Comparison of ENCODE assay signal across 33 cellular contexts in genomic region chr10:123413353-123413752, GRCh38.
A peak's percentile ranks its signal among the peaks of the same experiment; 100 is the strongest.
DNase-seq lines count a peak whose midpoint lies in the region; ATAC-seq, FAIRE-seq and TF ChIP-seq lines count a peak whose summit lies in the region.
"Had no signal": no experiment of that assay in that cellular context is flagged by ENCODE, and none has a peak within 500 bp of the region (broad histone marks: within the 10 kb centered on the region; RNA-seq: fewer than 3 reads in every experiment).

No MANE protein-coding gene starts in this region.

- no peaks in the 10 kb centered on the region for H3K9me3 Mint-ChIP-seq in effector memory CD8-positive, alpha-beta T cell
- H3K9me3 Mint-ChIP-seq: activated CD4-positive, alpha-beta memory T cell treated with anti-CD3 and anti-CD28 coated beads, Interleukin-2, amount 10 ng/mL, durations not matched to agents 7 days and 5 days; activated T-helper 1 cell treated with anti-CD3 and anti-CD28 coated beads, Interleukin-12 subunit alpha, Interleukin-12 subunit beta, Interleukin-2, Interleukin-4 antibody, amounts not matched to agents 30 ng/mL and 10 ng/mL and 1 ng/mL, durations not matched to agents 14 hours and 24 hours and 36 hours; IgD-negative memory B cell; neural crest cell had no signal

- RAD21 ChIA-PET in GM12878 (lab: Charles Lee; ENCODE audit: unreplicated experiment): interaction anchor here (0.8 to 1.8 kb wide), 5 partner anchors 11 to 272 kb away, joined by 3 to 11 read pairs (median 3); no protein-coding TSS in a partner anchor

- H2AFZ ChIP-seq in GM12878 (ENCODE audit: control insufficient read depth, low read depth, low read length): no peak overlapping the region

- peak; percentile 31; the same call in 1 of the 3 replicates for ATAC-seq in GM12878
- no peak for ATAC-seq in HG03039 (IDR thresholded peaks at IDR 0.05; ENCODE audit: unreplicated experiment)
- no peak for ATAC-seq in effector memory CD8-positive, alpha-beta T cell (replicated peaks)
- ATAC-seq in GM19324 (IDR thresholded peaks at IDR 0.05; ENCODE audit: low FRiP score, unreplicated experiment): no peak
- ATAC-seq: left lung; stimulated activated naive B cell treated with anti-CD40 and anti-IgM and Interleukin-4, amounts not matched to agents 10 μg/mL and 1 μg/mL and 100 μg/mL, for 72 hours; T-helper 17 cell had no signal

- H3K4me2 ChIP-seq in DOHH2 (ENCODE audit: low read length): no peak overlapping the region
- no peak overlapping the region for H3K4me2 ChIP-seq in GM12878 (ENCODE audit: control insufficient read depth, insufficient read depth)
- H3K4me2 ChIP-seq: BLaER1 treated with 17β-estradiol and CSF1 and Interleukin-3, amounts not matched to agents 10 nM and 100 nM had no signal

- H4K20me1 ChIP-seq in DOHH2 (ENCODE audit: control insufficient read depth, insufficient read depth, low read depth, low read length) (no peaks in the 10 kb centered on the region), GM12878 (ENCODE audit: control insufficient read depth, insufficient read depth) (no peaks in the 10 kb centered on the region)
- H4K20me1 ChIP-seq: BLaER1 treated with 17β-estradiol and CSF1 and Interleukin-3, amounts not matched to agents 10 nM and 100 nM had no signal

- FAIRE-seq in GM12878 (lab: Jason Lieb, UNC): no peak
- FAIRE-seq: G401.6 had no signal

- H3K27ac Mint-ChIP-seq in effector memory CD8-positive, alpha-beta T cell: no peak overlapping the region
- H3K27ac Mint-ChIP-seq: activated CD4-positive, alpha-beta memory T cell treated with anti-CD3 and anti-CD28 coated beads, Interleukin-2, amount 10 ng/mL, durations not matched to agents 7 days and 5 days; activated T-helper 1 cell treated with anti-CD3 and anti-CD28 coated beads, Interleukin-12 subunit alpha, Interleukin-12 subunit beta, Interleukin-2, Interleukin-4 antibody, amounts not matched to agents 30 ng/mL and 10 ng/mL and 1 ng/mL, durations not matched to agents 14 hours and 24 hours and 36 hours; IgD-negative memory B cell; stimulated activated naive B cell treated with anti-CD40 and anti-IgM and Interleukin-4, amounts not matched to agents 10 μg/mL and 1 μg/mL and 100 μg/mL, for 72 hours; T-helper 17 cell; type B pancreatic cell had no signal

- CTCF ChIA-PET in GM12878 (lab: Yijun Ruan, JAX): interaction anchor here (0.6 to 1.6 kb wide), 4 partner anchors 33 to 188 kb away, joined by 3 to 7 read pairs (median 3); no protein-coding TSS in a partner anchor

- H3K27me3 ChIP-seq in DOHH2 (ENCODE audit: control insufficient read depth, low read length) (no peaks in the 10 kb centered on the region), GM12878 (replicated peaks in 1 of 2; ENCODE audit: control insufficient read depth in 2 of 2, insufficient read depth in 2 of 2, low read length in 1 of 2) (no peaks in the 10 kb centered on the region)
- H3K27me3 ChIP-seq: BLaER1 treated with 17β-estradiol and CSF1 and Interleukin-3, amounts not matched to agents 10 nM and 100 nM; left lung; ovary had no signal

- DNase-seq in LNCaP clone FGC (ENCODE audit: low read depth) (no peak), GM12878 (ENCODE audit: low read depth, low spot score) (no peak)
- no peak for DNase-seq in effector memory CD8-positive, alpha-beta T cell
- DNase-seq: activated CD4-positive, alpha-beta memory T cell treated with anti-CD3 and anti-CD28 coated beads, Interleukin-2, amount 10 ng/mL, durations not matched to agents 7 days and 5 days; activated CD8-positive, alpha-beta memory T cell treated with anti-CD3 and anti-CD28 coated beads, Interleukin-2, amount 50 U/mL, for 4 hours; activated naive CD4-positive, alpha-beta T cell treated with Interleukin-2 at 50 U/mL for 16 hours; caudate nucleus; COR-L47; DMS53; effector memory CD4-positive, alpha-beta T cell; islet precursor cell; left lung; mesendoderm; NCI-H1417 treated with DMSO at 0.1 percent for 48 hours; NCI-H2081; NCI-H2227 treated with DMSO at 0.1 percent for 48 hours; NCI-H526; ovary; stimulated activated naive B cell treated with anti-CD40 and anti-IgM and Interleukin-4, amounts not matched to agents 10 μg/mL and 1 μg/mL and 100 μg/mL, for 72 hours; substantia nigra; T-helper 17 cell had no signal

- no peaks in the 10 kb centered on the region for H3K36me3 Mint-ChIP-seq in effector memory CD8-positive, alpha-beta T cell (ENCODE audit: insufficient read depth)
- H3K36me3 Mint-ChIP-seq: type B pancreatic cell had no signal

- H3K9me3 ChIP-seq in DOHH2 (ENCODE audit: control insufficient read depth, insufficient read depth, low read length): no peaks in the 10 kb centered on the region
- peaks cover 5% of the 10 kb centered on the region; the same call in 2 of the 3 replicates for H3K9me3 ChIP-seq in GM12878 (replicated peaks; ENCODE audit: control insufficient read depth, insufficient read depth, low read length)
- H3K9me3 ChIP-seq: left lung, ovary had no signal

- no peak for TF ChIP-seq EP300 in GM12878 (IDR thresholded peaks at IDR 0.05; ENCODE audit: borderline replicate concordance in 1 of 2, control insufficient read depth in 1 of 2, low read depth in 2 of 2, low read length in 2 of 2)

- in situ Hi-C loops in GM12878 (cut with MboI): no loop called here

- peaks cover 17 to 44% of the 10 kb centered on the region in 2 donors for H3K27me3 Mint-ChIP-seq in effector memory CD8-positive, alpha-beta T cell
- H3K27me3 Mint-ChIP-seq: IgD-negative memory B cell, T-helper 17 cell had no signal

- no peak overlapping the region for H3K4me3 Mint-ChIP-seq in effector memory CD8-positive, alpha-beta T cell
- H3K4me3 Mint-ChIP-seq: activated CD4-positive, alpha-beta memory T cell treated with anti-CD3 and anti-CD28 coated beads, Interleukin-2, amount 10 ng/mL, durations not matched to agents 7 days and 5 days; activated T-helper 1 cell treated with anti-CD3 and anti-CD28 coated beads, Interleukin-12 subunit alpha, Interleukin-12 subunit beta, Interleukin-2, Interleukin-4 antibody, amounts not matched to agents 30 ng/mL and 10 ng/mL and 1 ng/mL, durations not matched to agents 14 hours and 24 hours and 36 hours; IgD-negative memory B cell; neural crest cell; stimulated activated naive B cell treated with anti-CD40 and anti-IgM and Interleukin-4, amounts not matched to agents 10 μg/mL and 1 μg/mL and 100 μg/mL, for 72 hours; T-helper 17 cell; type B pancreatic cell had no signal

- H3K27ac ChIP-seq in DOHH2 (ENCODE audit: low read depth, low read length): no peak overlapping the region
- no peak overlapping the region for H3K27ac ChIP-seq in GM12878 (ENCODE audit: control insufficient read depth, insufficient read depth)
- H3K27ac ChIP-seq: BLaER1 treated with 17β-estradiol and CSF1 and Interleukin-3, amounts not matched to agents 10 nM and 100 nM; coronary artery; left lung; ovary; SK-N-MC had no signal

- intact Hi-C loops in GM12878 (cut with micrococcal nuclease; ENCODE audit: unreplicated experiment): no loop called here

- H3K79me2 ChIP-seq in DOHH2 (ENCODE audit: control insufficient read depth, low read length) (no peaks in the 10 kb centered on the region), GM12878 (ENCODE audit: control insufficient read depth, insufficient read depth, low read length) (no peaks in the 10 kb centered on the region)

- no peak overlapping the region for H3K9ac ChIP-seq in GM12878 (ENCODE audit: control insufficient read depth, insufficient read depth, low read length)
- H3K9ac ChIP-seq: BLaER1 treated with 17β-estradiol and CSF1 and Interleukin-3, amounts not matched to agents 10 nM and 100 nM had no signal

- POLR2A ChIA-PET in GM12878 (lab: Charles Lee): interaction anchor here (1.6 to 1.8 kb wide), 2 partner anchors 8 to 10 kb away, joined by 3 read pairs; no protein-coding TSS in a partner anchor

- peak; percentile 53 for TF ChIP-seq CTCF in DOHH2 (IDR thresholded peaks at IDR 0.05; ENCODE audit: low read depth, low read length, poor library complexity, severe bottlenecking)
- TF ChIP-seq CTCF in GM12872 (IDR thresholded peaks at IDR 0.05; ENCODE audit: insufficient read depth, low read depth, low read length): peak; percentile 36; the same call in 2 of the 3 replicates
- TF ChIP-seq CTCF in LNCaP clone FGC (IDR thresholded peaks at IDR 0.05; ENCODE audit: control insufficient read depth, extremely low read depth, insufficient read depth): 0 out of 2 replicates have a peak, but pooled peaks have one; percentile 11
- peak in 2 of 3 experiments; percentile 27 to 34; a peak in 4 of 6 replicates for TF ChIP-seq CTCF in GM12878 (IDR thresholded peaks at IDR 0.05 in 2 of 3, conservative IDR thresholded peaks at IDR 0.05 in 1 of 3; ENCODE audit: control insufficient read depth in 2 of 3, extremely low read depth in 1 of 3, insufficient read depth in 1 of 3, low read depth in 3 of 3, low read length in 3 of 3)

- H3K4me3 ChIP-seq in DOHH2 (ENCODE audit: low read length) (no peak overlapping the region), LNCaP clone FGC (ENCODE audit: low read depth, low read length) (no peak overlapping the region), GM12878 (no peak overlapping the region)
- H3K4me3 ChIP-seq: BLaER1 treated with 17β-estradiol and CSF1 and Interleukin-3, amounts not matched to agents 10 nM and 100 nM; coronary artery; left lung; ovary; SK-N-MC had no signal

- no peaks in the 10 kb centered on the region for H3F3A ChIP-seq in DOHH2 (ENCODE audit: control insufficient read depth, insufficient read depth)

- no peak for TF ChIP-seq POLR2A in GM12878 (IDR thresholded peaks at IDR 0.05; ENCODE audit: low read depth, low read length)

- peak; percentile 59 for TF ChIP-seq RAD21 in GM12878 (IDR thresholded peaks at IDR 0.05; ENCODE audit: insufficient read depth, low read depth, low read length)

- no peaks in the 10 kb centered on the region for H3K9me2 ChIP-seq in DOHH2 (replicated peaks; ENCODE audit: control insufficient read depth, low read length)

- WGBS in GM12878 (ENCODE audit: insufficient coverage, insufficient replicate concordance, low lambda C conversion rate, missing lambda C conversion rate): 68% methylated on average over 2 of the region's 2 CpGs

- SMC1A ChIA-PET in GM12878 (lab: Charles Lee; ENCODE audit: uncharacterized antibody, unreplicated experiment): interaction anchor here (0.8 to 2.3 kb wide), 5 partner anchors 11 to 279 kb away, joined by 3 to 6 read pairs (median 4); no protein-coding TSS in a partner anchor

- no TSS peak for BruUV-seq in GM12878 (replicated peaks; lab: Mats Ljungman, UMichigan)

- no peaks in the 10 kb centered on the region for H3K4me1 Mint-ChIP-seq in effector memory CD8-positive, alpha-beta T cell (ENCODE audit: low read depth in 2 of 2)
- H3K4me1 Mint-ChIP-seq: activated CD4-positive, alpha-beta memory T cell treated with anti-CD3 and anti-CD28 coated beads, Interleukin-2, amount 10 ng/mL, durations not matched to agents 7 days and 5 days; IgD-negative memory B cell; neural crest cell; stimulated activated naive B cell treated with anti-CD40 and anti-IgM and Interleukin-4, amounts not matched to agents 10 μg/mL and 1 μg/mL and 100 μg/mL, for 72 hours; T-helper 17 cell had no signal

- H3K4me1 ChIP-seq in DOHH2 (ENCODE audit: control insufficient read depth, low read length) (no peaks in the 10 kb centered on the region), GM12878 (ENCODE audit: control insufficient read depth, insufficient read depth, low read length) (no peaks in the 10 kb centered on the region)
- H3K4me1 ChIP-seq: left lung had no signal

- H3K36me3 ChIP-seq in DOHH2 (ENCODE audit: control insufficient read depth, low read length): no peaks in the 10 kb centered on the region
- H3K36me3 ChIP-seq in GM12878 (ENCODE audit: control insufficient read depth in 2 of 2, insufficient read depth in 2 of 2, low read length in 1 of 2): no peaks in the 10 kb centered on the region
- H3K36me3 ChIP-seq: BLaER1 treated with 17β-estradiol and CSF1 and Interleukin-3, amounts not matched to agents 10 nM and 100 nM; left lung; ovary had no signal
